Comparison of ENCODE assay signal across 15 cellular contexts in genomic region chr16:3761375-3762079, GRCh38. TPM values are rescaled to one million over a fixed set of nuclear protein-coding genes. Genes with fewer than 3 reads are reported as not detected.
DNase-seq lines count a peak whose midpoint lies in the region; ATAC-seq and TF ChIP-seq lines count a peak whose summit lies in the region.
"Had no signal": no experiment of that assay in that cellular context is flagged by ENCODE, and none has a peak within 500 bp of the region (broad histone marks: within the 10 kb centered on the region; RNA-seq: fewer than 3 reads in every experiment).

No MANE protein-coding gene starts in this region.

- DNase-seq in activated naive CD4-positive, alpha-beta T cell treated with anti-CD3 and anti-CD28 coated beads, Interleukin-2, amount 50 U/mL, for 72 hours (ENCODE audit: low spot score in 2 of 2), result no peak
- DNase-seq in activated naive CD4-positive, alpha-beta T cell (lab: John Stamatoyannopoulos, UW), result no peak
- DNase-seq in foreskin melanocyte (peak; percentile 81), nephron progenitor cell (no peak), superior temporal gyrus (ENCODE audit: extremely low spot score) (peak; percentile 74), C1 segment of cervical spinal cord (lab: John Stamatoyannopoulos, UW) (no peak)
- no peak for DNase-seq in stimulated activated effector memory CD8-positive, alpha-beta T cell treated with anti-CD3 and anti-CD28 coated beads, Interleukin-12 subunit alpha, Interleukin-12 subunit beta, amount 100 ng/mL, for 72 hours (ENCODE audit: low spot score in 2 of 2)
- DNase-seq in stimulated activated naive B cell treated with anti-CD40 and anti-IgM and Interleukin-4, amounts not matched to agents 10 μg/mL and 1 μg/mL and 100 μg/mL, for 72 hours, result no peak
- DNase-seq: DMS 273 treated with DMSO at 0.1 percent for 48 hours, NCI-H1048, NCI-H146, NCI-H2081 treated with DMSO at 0.1 percent for 48 hours, NCI-H524 had no signal

- no peak for ATAC-seq in activated naive CD4-positive, alpha-beta T cell treated with anti-CD3 and anti-CD28 coated beads, Interleukin-2, amount 50 U/mL, for 72 hours
- no peak for ATAC-seq in stimulated activated effector memory CD8-positive, alpha-beta T cell treated with anti-CD3 and anti-CD28 coated beads, Interleukin-12 subunit alpha, Interleukin-12 subunit beta, amount 100 ng/mL, for 72 hours
- ATAC-seq in stimulated activated naive B cell treated with anti-CD40 and anti-IgM and Interleukin-4, amounts not matched to agents 10 μg/mL and 1 μg/mL and 100 μg/mL, for 72 hours (replicated peaks), result no peak
- ATAC-seq: GM23338, Panc1 had no signal

- H3K27ac Mint-ChIP-seq in activated naive CD4-positive, alpha-beta T cell treated with anti-CD3 and anti-CD28 coated beads, Interleukin-2, amount 50 U/mL, for 72 hours, result peak overlapping the region; percentile 9 to 62
- peak overlapping the region; percentile 86 for H3K27ac Mint-ChIP-seq in nephron progenitor cell
- H3K27ac Mint-ChIP-seq in stimulated activated effector memory CD8-positive, alpha-beta T cell treated with anti-CD3 and anti-CD28 coated beads, Interleukin-12 subunit alpha, Interleukin-12 subunit beta, amount 100 ng/mL, for 72 hours, result no peak overlapping the region
- H3K27ac Mint-ChIP-seq in stimulated activated naive B cell treated with anti-CD40 and anti-IgM and Interleukin-4, amounts not matched to agents 10 μg/mL and 1 μg/mL and 100 μg/mL, for 72 hours, result no peak overlapping the region
- H3K27ac Mint-ChIP-seq: GM23338 had no signal

- TF ChIP-seq CTCF in nephron progenitor cell (IDR thresholded peaks at IDR 0.05), result no peak

- no peaks in the 10 kb centered on the region for H3K36me3 Mint-ChIP-seq in activated naive CD4-positive, alpha-beta T cell treated with anti-CD3 and anti-CD28 coated beads, Interleukin-2, amount 50 U/mL, for 72 hours
- H3K36me3 Mint-ChIP-seq in nephron progenitor cell (ENCODE audit: low read depth), result peaks cover 53% of the 10 kb centered on the region
- H3K36me3 Mint-ChIP-seq in stimulated activated effector memory CD8-positive, alpha-beta T cell treated with anti-CD3 and anti-CD28 coated beads, Interleukin-12 subunit alpha, Interleukin-12 subunit beta, amount 100 ng/mL, for 72 hours, result peaks cover 89% of the 10 kb centered on the region
- H3K36me3 Mint-ChIP-seq in stimulated activated naive B cell treated with anti-CD40 and anti-IgM and Interleukin-4, amounts not matched to agents 10 μg/mL and 1 μg/mL and 100 μg/mL, for 72 hours, result peaks cover 14 to 25% of the 10 kb centered on the region in 2 donors

- no peaks in the 10 kb centered on the region for H3K9me3 Mint-ChIP-seq in activated naive CD4-positive, alpha-beta T cell treated with anti-CD3 and anti-CD28 coated beads, Interleukin-2, amount 50 U/mL, for 72 hours
- H3K9me3 Mint-ChIP-seq in nephron progenitor cell, result no peaks in the 10 kb centered on the region
- no peaks in the 10 kb centered on the region for H3K9me3 Mint-ChIP-seq in stimulated activated effector memory CD8-positive, alpha-beta T cell treated with anti-CD3 and anti-CD28 coated beads, Interleukin-12 subunit alpha, Interleukin-12 subunit beta, amount 100 ng/mL, for 72 hours
- no peaks in the 10 kb centered on the region for H3K9me3 Mint-ChIP-seq in stimulated activated naive B cell treated with anti-CD40 and anti-IgM and Interleukin-4, amounts not matched to agents 10 μg/mL and 1 μg/mL and 100 μg/mL, for 72 hours
- H3K9me3 Mint-ChIP-seq: GM23338 had no signal

- H3K27me3 Mint-ChIP-seq in nephron progenitor cell (ENCODE audit: low read depth, poor library complexity), result no peaks in the 10 kb centered on the region
- no peaks in the 10 kb centered on the region for H3K27me3 Mint-ChIP-seq in stimulated activated naive B cell treated with anti-CD40 and anti-IgM and Interleukin-4, amounts not matched to agents 10 μg/mL and 1 μg/mL and 100 μg/mL, for 72 hours

- no peak overlapping the region for H3K4me3 Mint-ChIP-seq in nephron progenitor cell
- H3K4me3 Mint-ChIP-seq in stimulated activated effector memory CD8-positive, alpha-beta T cell treated with anti-CD3 and anti-CD28 coated beads, Interleukin-12 subunit alpha, Interleukin-12 subunit beta, amount 100 ng/mL, for 72 hours, result no peak overlapping the region
- H3K4me3 Mint-ChIP-seq in stimulated activated naive B cell treated with anti-CD40 and anti-IgM and Interleukin-4, amounts not matched to agents 10 μg/mL and 1 μg/mL and 100 μg/mL, for 72 hours, result no peak overlapping the region
- H3K4me3 Mint-ChIP-seq: GM23338 had no signal

- H3K4me1 Mint-ChIP-seq in nephron progenitor cell, result no peaks in the 10 kb centered on the region
- H3K4me1 Mint-ChIP-seq in stimulated activated effector memory CD8-positive, alpha-beta T cell treated with anti-CD3 and anti-CD28 coated beads, Interleukin-12 subunit alpha, Interleukin-12 subunit beta, amount 100 ng/mL, for 72 hours, result no peaks in the 10 kb centered on the region
- H3K4me1 Mint-ChIP-seq in stimulated activated naive B cell treated with anti-CD40 and anti-IgM and Interleukin-4, amounts not matched to agents 10 μg/mL and 1 μg/mL and 100 μg/mL, for 72 hours, result peaks cover 0 to 1% of the 10 kb centered on the region in 2 donors
- H3K4me1 Mint-ChIP-seq: GM23338 had no signal

RNA-seq across cellular contexts. Expression of gene TRAP1, which starts 44.2 kb away (rescaled TPM):
- 100 to 1,000 TPM; 191 to 276 TPM for total RNA-seq in activated naive CD4-positive, alpha-beta T cell treated with anti-CD3 and anti-CD28 coated beads, Interleukin-2, amount 50 U/mL, for 72 hours

Comparison
In these comparisons a context has a peak if more than half of its experiments do, and no peak if none do; other contexts are left out.
1. DNase-seq: peak in foreskin melanocyte (single experiment) and superior temporal gyrus (single experiment); none in activated naive CD4-positive, alpha-beta T cell treated with anti-CD3 and anti-CD28 coated beads, Interleukin-2, amount 50 U/mL, for 72 hours (0 of 2), activated naive CD4-positive, alpha-beta T cell (0 of 4), nephron progenitor cell (single experiment), stimulated activated effector memory CD8-positive, alpha-beta T cell treated with anti-CD3 and anti-CD28 coated beads, Interleukin-12 subunit alpha, Interleukin-12 subunit beta, amount 100 ng/mL, for 72 hours (0 of 2), C1 segment of cervical spinal cord (0 of 14) and stimulated activated naive B cell treated with anti-CD40 and anti-IgM and Interleukin-4, amounts not matched to agents 10 μg/mL and 1 μg/mL and 100 μg/mL, for 72 hours (single experiment).
2. H3K27ac Mint-ChIP-seq: peak in activated naive CD4-positive, alpha-beta T cell treated with anti-CD3 and anti-CD28 coated beads, Interleukin-2, amount 50 U/mL, for 72 hours (2 of 2) and nephron progenitor cell (single experiment); none in stimulated activated effector memory CD8-positive, alpha-beta T cell treated with anti-CD3 and anti-CD28 coated beads, Interleukin-12 subunit alpha, Interleukin-12 subunit beta, amount 100 ng/mL, for 72 hours (single experiment) and stimulated activated naive B cell treated with anti-CD40 and anti-IgM and Interleukin-4, amounts not matched to agents 10 μg/mL and 1 μg/mL and 100 μg/mL, for 72 hours (single experiment).